Comparison of ENCODE assay signal across 15 cellular contexts in the genomic region with DNA sequence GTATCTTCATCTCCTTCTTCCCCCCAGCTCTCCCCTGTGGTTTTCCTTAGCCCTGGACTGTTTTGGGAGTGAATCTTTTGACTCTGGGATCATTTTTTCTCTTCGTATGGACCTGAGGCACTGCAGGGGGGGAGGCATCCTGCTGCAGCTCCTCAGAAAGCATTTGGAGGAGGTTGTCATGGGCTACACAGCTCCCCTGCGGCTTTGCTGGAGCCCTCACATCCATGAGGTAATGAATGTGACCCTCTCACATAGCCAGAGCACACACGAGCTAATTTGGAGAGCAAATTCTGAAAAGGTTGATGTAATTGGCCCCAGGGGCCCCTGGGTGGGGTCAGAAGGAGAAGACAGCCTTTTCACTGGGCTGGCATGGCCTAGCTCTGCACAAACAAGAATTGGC.
A peak's percentile ranks its signal among the peaks of the same experiment; 100 is the strongest.
DNase-seq lines count a peak whose midpoint lies in the region; ATAC-seq and TF ChIP-seq lines count a peak whose summit lies in the region.
"Had no signal": no experiment of that assay in that cellular context is flagged by ENCODE, and none has a peak within 500 bp of the region (broad histone marks: within the 10 kb centered on the region; RNA-seq: fewer than 3 reads in every experiment).

No MANE protein-coding gene starts in this region.

- H3K4me3 Mint-ChIP-seq in GM23338 (no peak overlapping the region), neural crest cell (no peak overlapping the region)
- no peak overlapping the region for H3K4me3 Mint-ChIP-seq in activated naive CD8-positive, alpha-beta T cell treated with anti-CD3 and anti-CD28 coated beads, Interleukin-2, amount 50 U/mL, for 24 hours
- H3K4me3 Mint-ChIP-seq: B cell; CD4-positive, alpha-beta T cell had no signal

- no peak overlapping the region for H3K4me3 ChIP-seq in GM23338

- H3K4me2 ChIP-seq in GM23338, result no peak overlapping the region

- TF ChIP-seq CTCF in GM23338 (conservative IDR thresholded peaks at IDR 0.05; ENCODE audit: low read depth in 2 of 2) (no peak), neural crest cell (conservative IDR thresholded peaks at IDR 0.05) (no peak)

- H3K4me1 Mint-ChIP-seq in GM23338, result peaks cover 8% of the 10 kb centered on the region; the same call in 2 of the 3 replicates
- peaks cover 6% of the 10 kb centered on the region for H3K4me1 Mint-ChIP-seq in neural crest cell
- H3K4me1 Mint-ChIP-seq in activated naive CD8-positive, alpha-beta T cell treated with anti-CD3 and anti-CD28 coated beads, Interleukin-2, amount 50 U/mL, for 24 hours, result no peaks in the 10 kb centered on the region
- H3K4me1 Mint-ChIP-seq: B cell had no signal

- peaks cover 6% of the 10 kb centered on the region; the same call in 1 of the 2 replicates for H3K9me2 ChIP-seq in GM23338 (ENCODE audit: insufficient read depth)

- DNase-seq in NCI-H345 (lab: John Stamatoyannopoulos, UW) (peak; percentile 5), NCI-H345 treated with DMSO at 0.1 percent for 48 hours (lab: John Stamatoyannopoulos, UW; ENCODE audit: unreplicated experiment) (no peak), GM23338 (ENCODE audit: low spot score) (peak; percentile 32), NCI-H774 (lab: John Stamatoyannopoulos, UW) (peak; percentile 14), neural crest cell (ENCODE audit: low read depth, low spot score) (no peak)
- no peak for DNase-seq in activated naive CD8-positive, alpha-beta T cell treated with anti-CD3 and anti-CD28 coated beads, Interleukin-2, amount 50 U/mL, for 24 hours
- DNase-seq in activated effector memory CD4-positive, alpha-beta T cell treated with anti-CD3 and anti-CD28 coated beads, Interleukin-2, amount 50 U/mL, for 16 hours, result no peak
- DNase-seq: C1 segment of cervical spinal cord; CD4-positive, alpha-beta T cell; DMS153; DMS79 treated with DMSO at 0.1 percent for 48 hours; EL; GDM1 had no signal

- H3K27me3 Mint-ChIP-seq in GM23338 (ENCODE audit: insufficient read depth, low read depth, poor library complexity), result no peaks in the 10 kb centered on the region
- H3K27me3 Mint-ChIP-seq in neural crest cell (ENCODE audit: low read depth), result no peaks in the 10 kb centered on the region
- H3K27me3 Mint-ChIP-seq in activated naive CD8-positive, alpha-beta T cell treated with anti-CD3 and anti-CD28 coated beads, Interleukin-2, amount 50 U/mL, for 24 hours, result peaks cover 7% of the 10 kb centered on the region

- ATAC-seq in GM23338, result peak; percentile 74
- ATAC-seq in activated naive CD8-positive, alpha-beta T cell treated with anti-CD3 and anti-CD28 coated beads, Interleukin-2, amount 50 U/mL, for 24 hours, result no peak
- ATAC-seq: HCT116 had no signal

- no peaks in the 10 kb centered on the region for H3K27me3 ChIP-seq in GM23338 (ENCODE audit: insufficient read depth)

- H3F3A ChIP-seq in GM23338 (replicated peaks; ENCODE audit: low read depth), result no peaks in the 10 kb centered on the region

- no peaks in the 10 kb centered on the region for H4K20me1 ChIP-seq in GM23338 (replicated peaks; ENCODE audit: insufficient read depth)

- no peaks in the 10 kb centered on the region for H3K36me3 ChIP-seq in GM23338 (ENCODE audit: insufficient read depth)

- H3K36me3 Mint-ChIP-seq in GM23338 (ENCODE audit: low read depth), result no peaks in the 10 kb centered on the region
- no peaks in the 10 kb centered on the region for H3K36me3 Mint-ChIP-seq in neural crest cell (ENCODE audit: low read depth)
- H3K36me3 Mint-ChIP-seq in activated naive CD8-positive, alpha-beta T cell treated with anti-CD3 and anti-CD28 coated beads, Interleukin-2, amount 50 U/mL, for 24 hours (ENCODE audit: low read depth), result no peaks in the 10 kb centered on the region

- H3K27ac Mint-ChIP-seq in GM23338 (no peak overlapping the region), neural crest cell (ENCODE audit: unreplicated experiment) (peak overlapping the region; percentile 45)
- H3K27ac Mint-ChIP-seq in activated naive CD8-positive, alpha-beta T cell treated with anti-CD3 and anti-CD28 coated beads, Interleukin-2, amount 50 U/mL, for 24 hours, result no peak overlapping the region
- H3K27ac Mint-ChIP-seq: B cell; CD4-positive, alpha-beta T cell had no signal

- H3K4me1 ChIP-seq in GM23338 (ENCODE audit: insufficient read depth), result no peaks in the 10 kb centered on the region

- H2AFZ ChIP-seq in GM23338, result no peak overlapping the region

- no peak overlapping the region for H3K27ac ChIP-seq in GM23338 (ENCODE audit: low read depth)

- H3K9me3 Mint-ChIP-seq in GM23338, result no peaks in the 10 kb centered on the region
- no peaks in the 10 kb centered on the region for H3K9me3 Mint-ChIP-seq in neural crest cell
- no peaks in the 10 kb centered on the region for H3K9me3 Mint-ChIP-seq in activated naive CD8-positive, alpha-beta T cell treated with anti-CD3 and anti-CD28 coated beads, Interleukin-2, amount 50 U/mL, for 24 hours

- no peaks in the 10 kb centered on the region for H3K79me2 ChIP-seq in GM23338 (replicated peaks; ENCODE audit: insufficient read depth)

TF ChIP-seq in GM23338, 12 proteins besides CTCF, POLR2A, EP300 and RAD21:
- TF ChIP-seq ZNF331 (CRISPR knock-in tag; IDR thresholded peaks at IDR 0.05; ENCODE audit: low read depth), result no peak

Comparison
In these comparisons a context has a peak if more than half of its experiments do, and no peak if none do; other contexts are left out.
1. DNase-seq: peak in NCI-H345 (single experiment), GM23338 (single experiment) and NCI-H774 (single experiment); none in NCI-H345 treated with DMSO at 0.1 percent for 48 hours (single experiment), neural crest cell (single experiment), activated naive CD8-positive, alpha-beta T cell treated with anti-CD3 and anti-CD28 coated beads, Interleukin-2, amount 50 U/mL, for 24 hours (single experiment) and activated effector memory CD4-positive, alpha-beta T cell treated with anti-CD3 and anti-CD28 coated beads, Interleukin-2, amount 50 U/mL, for 16 hours (single experiment).